ENCODE assay signal across 1 cellular context in the genomic region with DNA sequence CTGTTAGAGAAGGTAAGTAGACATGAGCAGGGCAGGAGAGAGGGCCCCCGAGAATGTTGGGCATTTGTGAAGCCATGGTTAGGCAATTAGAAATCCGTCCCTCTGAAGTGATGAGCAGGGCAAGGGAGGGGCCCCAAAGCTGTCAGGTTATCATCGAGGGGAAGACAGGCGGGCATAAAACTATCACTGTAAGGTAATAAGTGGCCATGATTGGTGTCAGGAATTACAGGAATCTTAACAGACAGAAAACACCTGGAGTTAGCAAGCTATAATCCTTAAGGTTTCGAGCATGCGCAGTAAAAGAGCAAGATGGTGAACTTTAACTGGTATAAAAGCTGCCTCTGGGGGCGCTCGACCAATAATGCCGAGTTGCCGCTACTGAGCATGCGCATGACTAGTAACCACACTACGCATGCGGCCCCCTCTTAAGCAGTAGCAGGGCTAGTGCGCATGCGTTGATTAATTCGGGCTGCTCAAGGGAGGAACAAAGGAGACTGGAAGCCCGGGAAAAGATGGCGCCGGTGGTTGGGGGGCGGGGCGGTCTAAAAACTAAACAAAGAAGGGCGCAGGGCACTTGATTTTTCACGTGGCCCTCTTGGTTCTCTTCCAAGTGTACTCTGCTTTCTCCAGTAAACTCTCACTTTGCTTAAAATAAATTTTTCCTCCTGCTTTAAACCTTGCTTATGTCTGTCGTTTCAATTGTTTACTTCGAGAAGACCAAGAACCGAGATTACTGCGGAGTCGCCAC.
TF ChIP-seq lines count a peak whose summit lies in the region.

No MANE protein-coding gene starts in this region.

TF ChIP-seq in HEK293, 187 proteins besides CTCF, POLR2A, EP300 and RAD21 (continued from another document and continues in another):
- TF ChIP-seq, protein P1, sequence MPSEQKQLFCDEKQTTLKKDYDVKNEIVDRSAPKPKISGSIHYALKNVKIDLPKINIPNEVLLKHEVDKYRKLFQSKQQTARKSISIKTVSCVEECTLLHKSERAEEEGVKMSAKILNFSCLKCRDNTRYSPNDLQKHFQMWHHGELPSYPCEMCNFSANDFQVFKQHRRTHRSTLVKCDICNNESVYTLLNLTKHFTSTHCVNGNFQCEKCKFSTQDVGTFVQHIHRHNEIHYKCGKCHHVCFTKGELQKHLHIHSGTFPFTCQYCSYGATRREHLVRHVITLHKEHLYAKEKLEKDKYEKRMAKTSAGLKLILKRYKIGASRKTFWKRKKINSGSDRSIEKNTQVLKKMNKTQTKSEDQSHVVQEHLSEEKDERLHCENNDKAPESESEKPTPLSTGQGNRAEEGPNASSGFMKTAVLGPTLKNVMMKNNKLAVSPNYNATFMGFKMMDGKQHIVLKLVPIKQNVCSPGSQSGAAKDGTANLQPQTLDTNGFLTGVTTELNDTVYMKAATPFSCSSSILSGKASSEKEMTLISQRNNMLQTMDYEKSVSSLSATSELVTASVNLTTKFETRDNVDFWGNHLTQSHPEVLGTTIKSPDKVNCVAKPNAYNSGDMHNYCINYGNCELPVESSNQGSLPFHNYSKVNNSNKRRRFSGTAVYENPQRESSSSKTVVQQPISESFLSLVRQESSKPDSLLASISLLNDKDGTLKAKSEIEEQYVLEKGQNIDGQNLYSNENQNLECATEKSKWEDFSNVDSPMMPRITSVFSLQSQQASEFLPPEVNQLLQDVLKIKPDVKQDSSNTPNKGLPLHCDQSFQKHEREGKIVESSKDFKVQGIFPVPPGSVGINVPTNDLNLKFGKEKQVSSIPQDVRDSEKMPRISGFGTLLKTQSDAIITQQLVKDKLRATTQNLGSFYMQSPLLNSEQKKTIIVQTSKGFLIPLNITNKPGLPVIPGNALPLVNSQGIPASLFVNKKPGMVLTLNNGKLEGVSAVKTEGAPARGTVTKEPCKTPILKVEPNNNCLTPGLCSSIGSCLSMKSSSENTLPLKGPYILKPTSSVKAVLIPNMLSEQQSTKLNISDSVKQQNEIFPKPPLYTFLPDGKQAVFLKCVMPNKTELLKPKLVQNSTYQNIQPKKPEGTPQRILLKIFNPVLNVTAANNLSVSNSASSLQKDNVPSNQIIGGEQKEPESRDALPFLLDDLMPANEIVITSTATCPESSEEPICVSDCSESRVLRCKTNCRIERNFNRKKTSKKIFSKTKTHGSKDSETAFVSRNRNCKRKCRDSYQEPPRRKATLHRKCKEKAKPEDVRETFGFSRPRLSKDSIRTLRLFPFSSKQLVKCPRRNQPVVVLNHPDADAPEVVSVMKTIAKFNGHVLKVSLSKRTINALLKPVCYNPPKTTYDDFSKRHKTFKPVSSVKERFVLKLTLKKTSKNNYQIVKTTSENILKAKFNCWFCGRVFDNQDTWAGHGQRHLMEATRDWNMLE (tag by site-specific recombination; conservative IDR thresholded peaks at IDR 0.05; ENCODE audit: low read depth): no peak
- TF ChIP-seq ZNF341 (tag by site-specific recombination; IDR thresholded peaks at IDR 0.05; ENCODE audit: low read depth): peak; percentile 75
- no peak for TF ChIP-seq ZNF148 (tag by site-specific recombination; IDR thresholded peaks at IDR 0.05; ENCODE audit: borderline replicate concordance)
- TF ChIP-seq, protein P2, sequence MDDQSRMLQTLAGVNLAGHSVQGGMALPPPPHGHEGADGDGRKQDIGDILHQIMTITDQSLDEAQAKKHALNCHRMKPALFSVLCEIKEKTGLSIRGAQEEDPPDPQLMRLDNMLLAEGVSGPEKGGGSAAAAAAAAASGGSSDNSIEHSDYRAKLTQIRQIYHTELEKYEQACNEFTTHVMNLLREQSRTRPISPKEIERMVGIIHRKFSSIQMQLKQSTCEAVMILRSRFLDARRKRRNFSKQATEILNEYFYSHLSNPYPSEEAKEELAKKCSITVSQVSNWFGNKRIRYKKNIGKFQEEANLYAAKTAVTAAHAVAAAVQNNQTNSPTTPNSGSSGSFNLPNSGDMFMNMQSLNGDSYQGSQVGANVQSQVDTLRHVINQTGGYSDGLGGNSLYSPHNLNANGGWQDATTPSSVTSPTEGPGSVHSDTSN (CRISPR knock-in tag; IDR thresholded peaks at IDR 0.05): no peak
- TF ChIP-seq ZNF530 (tag by site-specific recombination; IDR thresholded peaks at IDR 0.05; ENCODE audit: low read depth): no peak
- TF ChIP-seq ZNF76 (tag by site-specific recombination; IDR thresholded peaks at IDR 0.05; ENCODE audit: borderline replicate concordance, low read depth): no peak
- TF ChIP-seq ZNF138 (tag by site-specific recombination; IDR thresholded peaks at IDR 0.05; ENCODE audit: borderline replicate concordance): no peak
- 0 out of 2 replicates have a peak, but pooled peaks have one; percentile 58 for TF ChIP-seq TRIM28 (IDR thresholded peaks at IDR 0.05; ENCODE audit: borderline replicate concordance, low read length)
- no peak for TF ChIP-seq ZNF510 (tag by site-specific recombination; IDR thresholded peaks at IDR 0.05; ENCODE audit: insufficient replicate concordance)
- TF ChIP-seq ZNF214 (tag by site-specific recombination; IDR thresholded peaks at IDR 0.05; ENCODE audit: borderline replicate concordance): no peak
- TF ChIP-seq ZNF555 (tag by site-specific recombination; conservative IDR thresholded peaks at IDR 0.05): no peak
- TF ChIP-seq ZNF639 (tag by site-specific recombination; IDR thresholded peaks at IDR 0.05): no peak
- no peak for TF ChIP-seq ZNF223 (tag by site-specific recombination; IDR thresholded peaks at IDR 0.05)
- TF ChIP-seq ZNF585B (tag by site-specific recombination; IDR thresholded peaks at IDR 0.05): no peak
- no peak for TF ChIP-seq ZNF350 (tag by site-specific recombination; IDR thresholded peaks at IDR 0.05)
- TF ChIP-seq ZBTB8A (tag by site-specific recombination; IDR thresholded peaks at IDR 0.05): peak; percentile 54
- TF ChIP-seq KLF17 (tag by site-specific recombination; IDR thresholded peaks at IDR 0.05): no peak
- TF ChIP-seq ZNF211 (tag by site-specific recombination; IDR thresholded peaks at IDR 0.05; ENCODE audit: low read depth): no peak
- TF ChIP-seq ZNF174 (tag by site-specific recombination; IDR thresholded peaks at IDR 0.05): no peak
- no peak for TF ChIP-seq ZNF121 (tag by site-specific recombination; IDR thresholded peaks at IDR 0.05)
- TF ChIP-seq RBAK (tag by site-specific recombination; IDR thresholded peaks at IDR 0.05): no peak
- TF ChIP-seq ELK4 (IDR thresholded peaks at IDR 0.05; ENCODE audit: borderline replicate concordance, low read depth, low read length): no peak
- TF ChIP-seq ZNF16 (tag by site-specific recombination; IDR thresholded peaks at IDR 0.05; ENCODE audit: low read depth): no peak
- TF ChIP-seq ZNF114 (tag by site-specific recombination; IDR thresholded peaks at IDR 0.05): no peak
- TF ChIP-seq ZNF449 (tag by site-specific recombination; IDR thresholded peaks at IDR 0.05): no peak
- TF ChIP-seq, protein P3, sequence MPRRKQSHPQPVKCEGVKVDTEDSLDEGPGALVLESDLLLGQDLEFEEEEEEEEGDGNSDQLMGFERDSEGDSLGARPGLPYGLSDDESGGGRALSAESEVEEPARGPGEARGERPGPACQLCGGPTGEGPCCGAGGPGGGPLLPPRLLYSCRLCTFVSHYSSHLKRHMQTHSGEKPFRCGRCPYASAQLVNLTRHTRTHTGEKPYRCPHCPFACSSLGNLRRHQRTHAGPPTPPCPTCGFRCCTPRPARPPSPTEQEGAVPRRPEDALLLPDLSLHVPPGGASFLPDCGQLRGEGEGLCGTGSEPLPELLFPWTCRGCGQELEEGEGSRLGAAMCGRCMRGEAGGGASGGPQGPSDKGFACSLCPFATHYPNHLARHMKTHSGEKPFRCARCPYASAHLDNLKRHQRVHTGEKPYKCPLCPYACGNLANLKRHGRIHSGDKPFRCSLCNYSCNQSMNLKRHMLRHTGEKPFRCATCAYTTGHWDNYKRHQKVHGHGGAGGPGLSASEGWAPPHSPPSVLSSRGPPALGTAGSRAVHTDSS (tag by site-specific recombination; IDR thresholded peaks at IDR 0.05): no peak
- no peak for TF ChIP-seq ZFP37 (tag by site-specific recombination; IDR thresholded peaks at IDR 0.05)
- TF ChIP-seq ZNF624 (tag by site-specific recombination; IDR thresholded peaks at IDR 0.05): no peak
- no peak for TF ChIP-seq ZNF280C (tag by site-specific recombination; IDR thresholded peaks at IDR 0.05)
- no peak for TF ChIP-seq ZNF239 (tag by site-specific recombination; IDR thresholded peaks at IDR 0.05)
- no peak for TF ChIP-seq SCRT2 (tag by site-specific recombination; IDR thresholded peaks at IDR 0.05)
- TF ChIP-seq ZNF23 (tag by site-specific recombination; IDR thresholded peaks at IDR 0.05; ENCODE audit: borderline replicate concordance): no peak
- TF ChIP-seq SP2 (tag by site-specific recombination; IDR thresholded peaks at IDR 0.05): no peak
- TF ChIP-seq ZNF19 (tag by site-specific recombination; IDR thresholded peaks at IDR 0.05; ENCODE audit: low read depth): no peak
- no peak for TF ChIP-seq ZFP41 (tag by site-specific recombination; IDR thresholded peaks at IDR 0.05; ENCODE audit: borderline replicate concordance)
- TF ChIP-seq WT1 (tag by site-specific recombination; IDR thresholded peaks at IDR 0.05): no peak
- no peak for TF ChIP-seq ZNF571 (tag by site-specific recombination; IDR thresholded peaks at IDR 0.05)
